ENCODE assay signal across 19 cellular contexts in the genomic region with DNA sequence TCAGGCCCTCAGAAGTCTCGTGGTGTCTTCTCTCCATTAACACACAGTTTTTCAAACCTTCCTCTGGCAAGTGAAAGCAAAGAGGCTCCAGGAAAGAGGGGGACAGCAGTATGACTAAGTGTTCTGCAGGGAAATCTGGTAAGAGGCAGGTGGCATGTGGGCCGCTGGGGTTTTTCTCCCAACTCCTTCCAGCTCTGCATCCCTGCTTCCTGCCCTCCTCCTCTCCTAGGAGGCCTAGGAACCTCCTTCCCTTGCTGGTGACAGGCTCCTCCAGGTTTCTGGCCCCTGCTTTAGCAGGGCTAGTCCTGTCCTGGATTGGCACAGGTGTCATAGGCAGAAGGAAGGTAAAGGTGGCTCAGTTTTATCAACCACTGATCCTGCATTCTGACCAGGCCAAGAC.
"Had no signal": no experiment of that assay in that cellular context is flagged by ENCODE, and none has a peak within 500 bp of the region (broad histone marks: within the 10 kb centered on the region; RNA-seq: fewer than 3 reads in every experiment).

No MANE protein-coding gene starts in this region.

- H3K4me3 Mint-ChIP-seq: activated T-cell treated with anti-CD3 and anti-CD28 coated beads, Interleukin-2, amount 50 U/mL, for 72 hours; naive thymus-derived CD4-positive, alpha-beta T cell; T-helper 2 cell treated with Interferon-gamma antibody and Interleukin-4, amounts not matched to agents 5 μg/mL and 100 μg/mL, for 36 hours had no signal

- DNase-seq: activated CD4-positive, alpha-beta T cell treated with anti-CD3 and anti-CD28 coated beads, Interleukin-2, amount 50 U/mL, for 4 hours; activated effector memory CD4-positive, alpha-beta T cell treated with anti-CD3 and anti-CD28 coated beads, Interleukin-2, amount 50 U/mL, for 16 hours; activated naive CD4-positive, alpha-beta T cell treated with anti-CD3 and anti-CD28 coated beads, Interleukin-2, amount 50 U/mL, for 16 hours; activated T-cell treated with anti-CD3 and anti-CD28 coated beads, Interleukin-2, amount 50 U/mL, for 72 hours; effector CD8-positive, alpha-beta T cell; gastrocnemius medialis; heart left ventricle; left ventricle myocardium superior; mesendoderm; naive thymus-derived CD4-positive, alpha-beta T cell; retina; stimulated activated CD4-positive, alpha-beta T cell treated with anti-CD3 and anti-CD28 coated beads, Interleukin-12 subunit alpha, Interleukin-12 subunit beta, amount 100 ng/mL, for 4 hours; stimulated activated CD4-positive, alpha-beta T cell treated with anti-CD3 and anti-CD28 coated beads, Interleukin-1b, Interleukin-23, amount 100 ng/mL, for 48 hours; stimulated activated naive CD4-positive, alpha-beta T cell treated with Interleukin-2 at 50 U/mL for 16 hours; tibial artery had no signal

- H3K9me3 Mint-ChIP-seq: activated T-cell treated with anti-CD3 and anti-CD28 coated beads, Interleukin-2, amount 50 U/mL, for 72 hours; naive thymus-derived CD4-positive, alpha-beta T cell; T-helper 2 cell treated with Interferon-gamma antibody and Interleukin-4, amounts not matched to agents 5 μg/mL and 100 μg/mL, for 36 hours had no signal

- H3K27me3 Mint-ChIP-seq: naive thymus-derived CD4-positive, alpha-beta T cell had no signal

- H3K27me3 ChIP-seq: ascending aorta, gastrocnemius medialis, heart left ventricle, neutrophil had no signal

- H3K36me3 ChIP-seq: ascending aorta, gastrocnemius medialis, heart left ventricle, neutrophil, tibial artery had no signal

- H3K9me3 ChIP-seq: ascending aorta, gastrocnemius medialis, heart left ventricle, neutrophil, tibial artery had no signal

- H3K4me3 ChIP-seq: ascending aorta, gastrocnemius medialis, heart left ventricle, tibial artery had no signal

- H3K4me1 ChIP-seq: ascending aorta, gastrocnemius medialis, heart left ventricle, tibial artery had no signal

- H3K27ac Mint-ChIP-seq: activated T-cell treated with anti-CD3 and anti-CD28 coated beads, Interleukin-2, amount 50 U/mL, for 72 hours; naive thymus-derived CD4-positive, alpha-beta T cell; T-helper 2 cell treated with Interferon-gamma antibody and Interleukin-4, amounts not matched to agents 5 μg/mL and 100 μg/mL, for 36 hours had no signal

- ATAC-seq: activated T-cell treated with anti-CD3 and anti-CD28 coated beads, Interleukin-2, amount 50 U/mL, for 72 hours; esophagus mucosa; gastrocnemius medialis; heart left ventricle; left ventricle myocardium superior; naive thymus-derived CD4-positive, alpha-beta T cell had no signal

- H3K36me3 Mint-ChIP-seq: naive thymus-derived CD4-positive, alpha-beta T cell had no signal

- H3K27ac ChIP-seq: ascending aorta, gastrocnemius medialis, heart left ventricle, neutrophil, tibial artery had no signal
